In genomic region chr21:37074546-37074945, GRCh38 we compare ENCODE assay signal across 8 cellular contexts. TPM values are rescaled to one million over a fixed set of nuclear protein-coding genes. Genes with fewer than 3 reads are reported as not detected.
DNase-seq lines count a peak whose midpoint lies in the region; ATAC-seq, FAIRE-seq and TF ChIP-seq lines count a peak whose summit lies in the region.

No MANE protein-coding gene starts in this region.

- H3K4me3 ChIP-seq in A549 (peak overlapping the region; percentile 79), HAP-1 (peak overlapping the region; percentile 75), astrocyte of the cerebellum (ENCODE audit: low read depth, low read length) (peak overlapping the region; percentile 88), mesodermal cell (ENCODE audit: extremely low read depth, insufficient read depth, low read length, poor library complexity, severe bottlenecking) (peak overlapping the region; percentile 93)

- no peak for DNase-seq in A549 (ENCODE audit: low read depth in 1 of 2, low spot score in 1 of 2)
- no peak for DNase-seq in HAP-1 (ENCODE audit: low spot score in 2 of 2)
- no peak for DNase-seq in astrocyte of the cerebellum (ENCODE audit: low read depth)
- DNase-seq in ureter (ENCODE audit: low spot score) = no peak
- DNase-seq in sciatic nerve (ENCODE audit: low spot score) = no peak
- DNase-seq in stimulated activated CD4-positive, alpha-beta T cell treated with anti-CD3 and anti-CD28 coated beads, Interleukin-4, amount 100 ng/mL, for 4 hours = no peak
- no peak for DNase-seq in central memory CD4-positive, alpha-beta T cell

- peaks cover 8% of the 10 kb centered on the region; the same call in 2 of the 3 replicates for H3K4me1 ChIP-seq in A549
- peaks cover 19% of the 10 kb centered on the region for H3K4me1 ChIP-seq in HAP-1
- H3K4me1 ChIP-seq in mesodermal cell (ENCODE audit: control insufficient read depth, insufficient read depth, low read length, poor library complexity, severe bottlenecking) = peaks cover 5% of the 10 kb centered on the region

- H3K27me3 ChIP-seq in HAP-1 (ENCODE audit: low read depth) = no peaks in the 10 kb centered on the region

- no peak for FAIRE-seq in A549 (lab: Jason Lieb, UNC)

- no peak for TF ChIP-seq POLR2A in A549 (IDR thresholded peaks at IDR 0.05; ENCODE audit: low read length)

- no peak for TF ChIP-seq RAD21 in A549 (conservative IDR thresholded peaks at IDR 0.05 in 1 of 2, IDR thresholded peaks at IDR 0.05 in 1 of 2)

- no peak for TF ChIP-seq CTCF in A549 (IDR thresholded peaks at IDR 0.05)
- TF ChIP-seq CTCF in astrocyte of the cerebellum (IDR thresholded peaks at IDR 0.05; ENCODE audit: low read depth, low read length, missing control alignments) = no peak

- in situ Hi-C loops in HAP-1 (cut with MboI; ENCODE audit: low sequenced_read_pairs) = no loop called here
- in situ Hi-C loops in astrocyte of the cerebellum (cut with HindIII; ENCODE audit: low sequenced_read_pairs) = no loop called here

- POLR2A ChIA-PET in A549 (lab: Yijun Ruan, JAX) = no interaction called here

- intact Hi-C loops in sciatic nerve (cut with DNase I) = loop anchor here (5.0 kb wide), 1 partner anchor 82 kb away; no protein-coding TSS in a partner anchor

- H3K36me3 ChIP-seq in HAP-1 (replicated peaks) (no peaks in the 10 kb centered on the region), mesodermal cell (ENCODE audit: control insufficient read depth, insufficient read depth, low read length) (no peaks in the 10 kb centered on the region)

- H3K9me3 ChIP-seq in A549 (no peaks in the 10 kb centered on the region), HAP-1 (no peaks in the 10 kb centered on the region), mesodermal cell (ENCODE audit: control insufficient read depth, low read length) (no peaks in the 10 kb centered on the region)

- no peak for TF ChIP-seq EP300 in A549 (IDR thresholded peaks at IDR 0.05)

- peak overlapping the region; percentile 95 to 99; a peak in 5 of 6 replicates for H3K27ac ChIP-seq in A549
- H3K27ac ChIP-seq in mesodermal cell (ENCODE audit: low read depth, low read length, severe bottlenecking) = no peak overlapping the region

- CTCF ChIA-PET in A549 (lab: Yijun Ruan, JAX) = interaction anchor here (0.6 to 1.5 kb wide), 2 partner anchors 10 to 93 kb away, joined by 3 read pairs; no protein-coding TSS in a partner anchor

- peak overlapping the region; percentile 84 for H3K4me2 ChIP-seq in A549

- 29% methylated on average over 9 of the region's 9 CpGs for WGBS in A549 (ENCODE audit: missing lambda C conversion rate)
- no CpG with 5 or more reads among the region's 9 CpGs for WGBS in mesodermal cell (ENCODE audit: insufficient coverage in 2 of 2), 2 experiments

- ATAC-seq in A549 = no peak
- no peak for ATAC-seq in sciatic nerve

TF ChIP-seq in A549, 52 proteins besides CTCF, POLR2A, EP300 and RAD21:
- TF ChIP-seq FOSL2 (IDR thresholded peaks at IDR 0.05) (no peak), FOSL2 (CRISPR knock-in tag; IDR thresholded peaks at IDR 0.05) (no peak), SREBF2 (IDR thresholded peaks at IDR 0.05) (no peak), SMC3 (IDR thresholded peaks at IDR 0.05) (no peak), HDAC2 (IDR thresholded peaks at IDR 0.05) (no peak), RNF2 (IDR thresholded peaks at IDR 0.05; ENCODE audit: borderline replicate concordance, low read depth) (no peak), CEBPB (IDR thresholded peaks at IDR 0.05) (no peak)
- TF ChIP-seq, protein P1, sequence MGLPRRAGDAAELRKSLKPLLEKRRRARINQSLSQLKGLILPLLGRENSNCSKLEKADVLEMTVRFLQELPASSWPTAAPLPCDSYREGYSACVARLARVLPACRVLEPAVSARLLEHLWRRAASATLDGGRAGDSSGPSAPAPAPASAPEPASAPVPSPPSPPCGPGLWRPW (IDR thresholded peaks at IDR 0.05) = no peak

RNA-seq across cellular contexts. Expression of gene TTC3, which starts 1.5 kb away (rescaled TPM):
- polyA plus RNA-seq in A549 (2011; rRNA removed) (56.1 and 62.2 TPM in 2 replicates), A549 (2017; fragmentation: RNase III; extraction: RNeasy Plus Mini Kit Qiagen cat#74134 plus additional on column Dnase treatment) (34.0 to 36.3 TPM (median 34.2 TPM) in 3 replicates)
- polyA plus RNA-seq in A549 (2012; cell fraction: cytosol; rRNA removed) = 20.0 and 23.1 TPM in 2 replicates
- polyA plus RNA-seq in A549 (2012; cell fraction: nucleus; rRNA removed) = 28.9 and 32.4 TPM in 2 replicates
- 52.9 and 54.2 TPM in 2 replicates for polyA minus RNA-seq in A549 (2011; rRNA and poly(A)+ RNA removed)
- polyA plus RNA-seq in mesodermal cell (2013, experiment 1 of 2) = 140 TPM
- polyA plus RNA-seq in mesodermal cell (2013, experiment 2 of 2) = 130 TPM
- total RNA-seq in ureter (130 TPM), sciatic nerve (146 TPM)

RNA-seq across cellular contexts. Expression of gene PIGP, which starts 1.7 kb away (rescaled TPM):
- 44.0 and 49.5 TPM in 2 replicates for polyA plus RNA-seq in A549 (2011; rRNA removed)
- 13.7 and 14.9 TPM in 2 replicates for polyA plus RNA-seq in A549 (2012; cell fraction: cytosol; rRNA removed)
- 5.1 and 6.7 TPM in 2 replicates for polyA plus RNA-seq in A549 (2012; cell fraction: nucleus; rRNA removed)
- polyA plus RNA-seq in A549 (2017; fragmentation: RNase III; extraction: RNeasy Plus Mini Kit Qiagen cat#74134 plus additional on column Dnase treatment) = 14.8 to 18.9 TPM (median 15.9 TPM) in 3 replicates
- polyA minus RNA-seq in A549 (2011; rRNA and poly(A)+ RNA removed) = 4.5 and 5.8 TPM in 2 replicates
- 17.1 TPM for polyA plus RNA-seq in mesodermal cell (2013, experiment 1 of 2)
- polyA plus RNA-seq in mesodermal cell (2013, experiment 2 of 2) = 25.1 TPM
- 38.6 TPM for total RNA-seq in ureter
- 34.5 TPM for total RNA-seq in sciatic nerve
